In genomic region chr3:15726043-15726442, GRCh38 we compare ENCODE assay signal across 13 cellular contexts.
DNase-seq lines count a peak whose midpoint lies in the region; ATAC-seq and TF ChIP-seq lines count a peak whose summit lies in the region.
"Had no signal": no experiment of that assay in that cellular context is flagged by ENCODE, and none has a peak within 500 bp of the region (broad histone marks: within the 10 kb centered on the region; RNA-seq: fewer than 3 reads in every experiment).

No MANE protein-coding gene starts in this region.

- H3K27ac ChIP-seq in MM.1S (ENCODE audit: low read length): no peak overlapping the region
- no peak overlapping the region for H3K27ac ChIP-seq in uterus
- H3K27ac ChIP-seq: hepatocyte, HL-60 had no signal

- no peaks in the 10 kb centered on the region for H3K9me3 Mint-ChIP-seq in chondrocyte (ENCODE audit: low read depth)

- no peaks in the 10 kb centered on the region for H3F3A ChIP-seq in MM.1S (ENCODE audit: insufficient read depth, low read length)

- peak; percentile 30 for DNase-seq in GM10266 (ENCODE audit: extremely low spot score)
- no peak for DNase-seq in chondrocyte (ENCODE audit: low spot score)
- no peak for DNase-seq in MM.1S
- DNase-seq in NCI-H2081 treated with DMSO at 0.1 percent for 48 hours (lab: John Stamatoyannopoulos, UW): no peak
- no peak for DNase-seq in uterus
- no peak for DNase-seq in COR-L47 (lab: John Stamatoyannopoulos, UW)
- DNase-seq: activated gamma-delta T cell treated with Interleukin-2 at 50 U/mL for 16 hours, Calu3 had no signal

- H2AFZ ChIP-seq in MM.1S (ENCODE audit: low read length): no peak overlapping the region
- H2AFZ ChIP-seq: hepatocyte had no signal

- H3K79me2 ChIP-seq in MM.1S (ENCODE audit: low read length): peaks cover 9% of the 10 kb centered on the region
- H3K79me2 ChIP-seq: hepatocyte had no signal

- no peaks in the 10 kb centered on the region for H3K27me3 Mint-ChIP-seq in chondrocyte (ENCODE audit: low read depth)

- H3K27me3 ChIP-seq in MM.1S (replicated peaks; ENCODE audit: insufficient read depth, low read length) (no peaks in the 10 kb centered on the region), uterus (no peaks in the 10 kb centered on the region)
- H3K27me3 ChIP-seq: hepatocyte had no signal

- H4K20me1 ChIP-seq in MM.1S (ENCODE audit: insufficient read depth, low read length): no peaks in the 10 kb centered on the region

- H3K27ac Mint-ChIP-seq in chondrocyte (ENCODE audit: unreplicated experiment): peak overlapping the region; percentile 93

- H3K36me3 Mint-ChIP-seq in chondrocyte (ENCODE audit: low read depth): peaks cover 32% of the 10 kb centered on the region

- H3K36me3 ChIP-seq in MM.1S (replicated peaks; ENCODE audit: insufficient read depth, low read length) (peaks cover 14% of the 10 kb centered on the region), uterus (no peaks in the 10 kb centered on the region)

- H3K9me2 ChIP-seq in MM.1S (replicated peaks; ENCODE audit: insufficient read depth, low read length): no peaks in the 10 kb centered on the region

- H3K9me3 ChIP-seq in MM.1S (replicated peaks; ENCODE audit: insufficient read depth, low read length) (no peaks in the 10 kb centered on the region), uterus (no peaks in the 10 kb centered on the region)

- ATAC-seq in GM19455 (IDR thresholded peaks at IDR 0.05; ENCODE audit: unreplicated experiment) (peak; percentile 95), HG03097 (IDR thresholded peaks at IDR 0.05; ENCODE audit: low FRiP score, unreplicated experiment) (peak; percentile 67)

- H3K4me2 ChIP-seq in MM.1S (ENCODE audit: low read depth, low read length): no peak overlapping the region
- H3K4me2 ChIP-seq: hepatocyte had no signal

- TF ChIP-seq CTCF in GM10266 (IDR thresholded peaks at IDR 0.05; ENCODE audit: control insufficient read depth, insufficient read depth, low read depth, missing control alignments) (no peak), chondrocyte (IDR thresholded peaks at IDR 0.05) (no peak), MM.1S (IDR thresholded peaks at IDR 0.05; ENCODE audit: low read length) (no peak), uterus (IDR thresholded peaks at IDR 0.05) (no peak)

- no peak overlapping the region for H3K4me3 ChIP-seq in MM.1S (ENCODE audit: low read length)
- H3K4me3 ChIP-seq in uterus: no peak overlapping the region
- H3K4me3 ChIP-seq: hepatocyte, skin epidermis had no signal

- H3K4me1 ChIP-seq in MM.1S (ENCODE audit: low read length) (no peaks in the 10 kb centered on the region), uterus (no peaks in the 10 kb centered on the region)

- H3K4me1 Mint-ChIP-seq in chondrocyte (ENCODE audit: low read depth): peaks cover 30% of the 10 kb centered on the region

- intact Hi-C loops in uterus (cut with DNase I; ENCODE audit: low total_unique reads): no loop called here

- no peak overlapping the region for H3K9ac ChIP-seq in MM.1S (ENCODE audit: low read length)

- TF ChIP-seq POLR2A in uterus (IDR thresholded peaks at IDR 0.05): no peak

- no peak overlapping the region for H3K4me3 Mint-ChIP-seq in chondrocyte (ENCODE audit: unreplicated experiment)
